12 cellular contexts compared by ENCODE assay signal in genomic region chr7:130143986-130144618, GRCh38.
A peak's percentile ranks its signal among the peaks of the same experiment; 100 is the strongest.
DNase-seq lines count a peak whose midpoint lies in the region; ATAC-seq and TF ChIP-seq lines count a peak whose summit lies in the region.
"Had no signal": no experiment of that assay in that cellular context is flagged by ENCODE, and none has a peak within 500 bp of the region (broad histone marks: within the 10 kb centered on the region; RNA-seq: fewer than 3 reads in every experiment).

No MANE protein-coding gene starts in this region.

- H3K4me2 ChIP-seq in HCT116 (ENCODE audit: low read length), result peak overlapping the region; percentile 64

- RAD21 ChIA-PET in HCT116 (lab: Charles Lee; ENCODE audit: low non-redundant PET in 1 of 2, low total read pairs in 2 of 2, uncharacterized antibody in 2 of 2, unreplicated experiment in 2 of 2), result no interaction called here

- intact Hi-C loops in HCT116 (cut with micrococcal nuclease) (no loop called here), left colon (cut with DNase I, micrococcal nuclease) (no loop called here), posterior vena cava (cut with DNase I) (no loop called here)

- H3K79me2 ChIP-seq in HCT116 (ENCODE audit: insufficient read depth, low read length), result no peaks in the 10 kb centered on the region

- H2AFZ ChIP-seq in HCT116 (ENCODE audit: low read depth, low read length, poor library complexity, severe bottlenecking), result no peak overlapping the region

- TF ChIP-seq POLR2A in HCT116 (IDR thresholded peaks at IDR 0.05; ENCODE audit: borderline replicate concordance, extremely low read depth, insufficient read depth, insufficient read length) (no peak), tibial nerve (IDR thresholded peaks at IDR 0.05) (no peak)

- H3K27me3 ChIP-seq in HCT116 (ENCODE audit: insufficient read depth, low read length) (no peaks in the 10 kb centered on the region), tibial nerve (no peaks in the 10 kb centered on the region)

- H3K36me3 Mint-ChIP-seq in glutamatergic neuron (ENCODE audit: unreplicated experiment), result no peaks in the 10 kb centered on the region

- TF ChIP-seq CTCF in HCT116 (IDR thresholded peaks at IDR 0.05 in 2 of 3, conservative IDR thresholded peaks at IDR 0.05 in 1 of 3; ENCODE audit: borderline replicate concordance in 1 of 3, insufficient read depth in 1 of 3, low read depth in 2 of 3, low read length in 2 of 3) (no peak), tibial nerve (IDR thresholded peaks at IDR 0.05) (no peak), glutamatergic neuron (IDR thresholded peaks at IDR 0.05; ENCODE audit: partially characterized antibody, unreplicated experiment) (no peak)

- H3K36me3 ChIP-seq in HCT116 (ENCODE audit: control insufficient read depth in 1 of 2, insufficient read depth in 2 of 2, low read length in 2 of 2) (no peaks in the 10 kb centered on the region), tibial nerve (peaks cover 0 to 7% (median 0%) of the 10 kb centered on the region in 3 donors)

- H4K20me1 ChIP-seq in HCT116 (ENCODE audit: insufficient read depth), result no peaks in the 10 kb centered on the region

- H3K9me3 ChIP-seq in HCT116 (ENCODE audit: control insufficient read depth in 1 of 2, insufficient read depth in 1 of 2, low read depth in 1 of 2, low read length in 2 of 2) (no peaks in the 10 kb centered on the region), tibial nerve (no peaks in the 10 kb centered on the region)
- H3K9me3 ChIP-seq: left ventricle myocardium inferior had no signal

- TF ChIP-seq EP300 in tibial nerve (IDR thresholded peaks at IDR 0.05), result no peak

- H3K4me3 Mint-ChIP-seq in glutamatergic neuron (ENCODE audit: unreplicated experiment), result no peak overlapping the region

- H3K4me3 ChIP-seq in HCT116 (replicated peaks in 1 of 2; ENCODE audit: low read depth in 1 of 2, low read length in 2 of 2) (no peak overlapping the region; a peak in 2 of 4 replicates), tibial nerve (no peak overlapping the region)
- H3K4me3 ChIP-seq: left ventricle myocardium inferior had no signal

- DNase-seq in HCT116 (ENCODE audit: low read depth, low spot score) (no peak), SW480 (ENCODE audit: low spot score) (peak; percentile 33), left colon (peak; percentile 47 to 70), posterior vena cava (ENCODE audit: low spot score) (peak; percentile 28), cerebellum (ENCODE audit: low spot score) (no peak), tibial nerve (ENCODE audit: low spot score in 2 of 2) (no peak), NCI-H2029 (lab: John Stamatoyannopoulos, UW) (no peak), glutamatergic neuron (no peak)
- DNase-seq: activated naive CD4-positive, alpha-beta T cell; left ventricle myocardium inferior; NCI-H1105; stimulated activated naive CD4-positive, alpha-beta T cell treated with Interleukin-2 at 50 U/mL for 16 hours had no signal

- peak; percentile 33 for ATAC-seq in HCT116
- ATAC-seq in left colon, result peak; percentile 71

- CTCF ChIA-PET in HCT116 (lab: Charles Lee), result no interaction called here

- peaks cover 8% of the 10 kb centered on the region for H3K27me3 Mint-ChIP-seq in glutamatergic neuron (ENCODE audit: unreplicated experiment)

- POLR2A ChIA-PET in HCT116 (lab: Charles Lee), result no interaction called here

- H3K27ac ChIP-seq in HCT116 (ENCODE audit: low read depth, low read length) (peak overlapping the region; percentile 72), tibial nerve (peak overlapping the region in 2 of 4 donors; percentile 1 to 43)
- H3K27ac ChIP-seq: left ventricle myocardium inferior had no signal

- no TSS peak for BruUV-seq in HCT116 (replicated peaks; lab: Mats Ljungman, UMichigan)

- peak overlapping the region; percentile 29 for H3K9ac ChIP-seq in HCT116 (ENCODE audit: low read length)

- peaks cover 18 to 30% of the 10 kb centered on the region in 2 experiments for H3K4me1 ChIP-seq in HCT116 (ENCODE audit: control insufficient read depth in 1 of 2, insufficient read depth in 2 of 2, low read length in 2 of 2)
- H3K4me1 ChIP-seq in tibial nerve, result peaks cover 0 to 30% (median 6%) of the 10 kb centered on the region in 4 donors

- H3K27ac Mint-ChIP-seq in glutamatergic neuron (ENCODE audit: unreplicated experiment), result no peak overlapping the region

- H3K9me3 Mint-ChIP-seq in glutamatergic neuron (ENCODE audit: unreplicated experiment), result no peaks in the 10 kb centered on the region

- no peak for TF ChIP-seq RAD21 in HCT116 (IDR thresholded peaks at IDR 0.05; ENCODE audit: low read depth)

- H3K4me1 Mint-ChIP-seq in glutamatergic neuron (ENCODE audit: low read depth, unreplicated experiment), result peaks cover 20% of the 10 kb centered on the region

- H3K9me2 ChIP-seq in HCT116 (ENCODE audit: insufficient read depth), result no peaks in the 10 kb centered on the region

- WGBS in tibial nerve, 2 donors, result 79 to 81% methylated on average over 8 of the region's 8 CpGs

TF ChIP-seq in HCT116, 20 proteins besides CTCF, POLR2A, EP300 and RAD21:
- TF ChIP-seq CBX3 (IDR thresholded peaks at IDR 0.05; ENCODE audit: low read depth) (no peak), POLR2AphosphoS5 (IDR thresholded peaks at IDR 0.05; ENCODE audit: low read depth, low read length) (no peak), ZNF274 (IDR thresholded peaks at IDR 0.05; ENCODE audit: low read depth, low read length) (no peak), JUND (IDR thresholded peaks at IDR 0.05) (no peak), YY1 (IDR thresholded peaks at IDR 0.05; ENCODE audit: extremely low read depth, insufficient replicate concordance, low read depth, low read length) (no peak), ZFX (IDR thresholded peaks at IDR 0.05) (no peak), TCF7L2 (IDR thresholded peaks at IDR 0.05; ENCODE audit: borderline replicate concordance, extremely low read depth, insufficient read depth, insufficient read length) (no peak), SRF (IDR thresholded peaks at IDR 0.05; ENCODE audit: low read depth) (no peak), EGR1 (IDR thresholded peaks at IDR 0.05; ENCODE audit: low read depth) (no peak), ELF1 (IDR thresholded peaks at IDR 0.05; ENCODE audit: borderline replicate concordance, low read depth) (no peak), SIN3A (IDR thresholded peaks at IDR 0.05; ENCODE audit: low read depth) (no peak), CEBPB (IDR thresholded peaks at IDR 0.05; ENCODE audit: low read depth) (no peak), SP1 (IDR thresholded peaks at IDR 0.05; ENCODE audit: low read depth) (no peak), FOSL1 (IDR thresholded peaks at IDR 0.05; ENCODE audit: low read depth) (no peak), EZH2 (IDR thresholded peaks at IDR 0.05) (no peak), EZH2phosphoT487 (IDR thresholded peaks at IDR 0.05; ENCODE audit: borderline replicate concordance) (no peak)
- TF ChIP-seq, protein P1, sequence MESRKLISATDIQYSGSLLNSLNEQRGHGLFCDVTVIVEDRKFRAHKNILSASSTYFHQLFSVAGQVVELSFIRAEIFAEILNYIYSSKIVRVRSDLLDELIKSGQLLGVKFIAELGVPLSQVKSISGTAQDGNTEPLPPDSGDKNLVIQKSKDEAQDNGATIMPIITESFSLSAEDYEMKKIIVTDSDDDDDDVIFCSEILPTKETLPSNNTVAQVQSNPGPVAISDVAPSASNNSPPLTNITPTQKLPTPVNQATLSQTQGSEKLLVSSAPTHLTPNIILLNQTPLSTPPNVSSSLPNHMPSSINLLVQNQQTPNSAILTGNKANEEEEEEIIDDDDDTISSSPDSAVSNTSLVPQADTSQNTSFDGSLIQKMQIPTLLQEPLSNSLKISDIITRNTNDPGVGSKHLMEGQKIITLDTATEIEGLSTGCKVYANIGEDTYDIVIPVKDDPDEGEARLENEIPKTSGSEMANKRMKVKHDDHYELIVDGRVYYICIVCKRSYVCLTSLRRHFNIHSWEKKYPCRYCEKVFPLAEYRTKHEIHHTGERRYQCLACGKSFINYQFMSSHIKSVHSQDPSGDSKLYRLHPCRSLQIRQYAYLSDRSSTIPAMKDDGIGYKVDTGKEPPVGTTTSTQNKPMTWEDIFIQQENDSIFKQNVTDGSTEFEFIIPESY (IDR thresholded peaks at IDR 0.05; ENCODE audit: extremely low read depth, insufficient replicate concordance, low read length), result no peak
- TF ChIP-seq, protein P2, sequence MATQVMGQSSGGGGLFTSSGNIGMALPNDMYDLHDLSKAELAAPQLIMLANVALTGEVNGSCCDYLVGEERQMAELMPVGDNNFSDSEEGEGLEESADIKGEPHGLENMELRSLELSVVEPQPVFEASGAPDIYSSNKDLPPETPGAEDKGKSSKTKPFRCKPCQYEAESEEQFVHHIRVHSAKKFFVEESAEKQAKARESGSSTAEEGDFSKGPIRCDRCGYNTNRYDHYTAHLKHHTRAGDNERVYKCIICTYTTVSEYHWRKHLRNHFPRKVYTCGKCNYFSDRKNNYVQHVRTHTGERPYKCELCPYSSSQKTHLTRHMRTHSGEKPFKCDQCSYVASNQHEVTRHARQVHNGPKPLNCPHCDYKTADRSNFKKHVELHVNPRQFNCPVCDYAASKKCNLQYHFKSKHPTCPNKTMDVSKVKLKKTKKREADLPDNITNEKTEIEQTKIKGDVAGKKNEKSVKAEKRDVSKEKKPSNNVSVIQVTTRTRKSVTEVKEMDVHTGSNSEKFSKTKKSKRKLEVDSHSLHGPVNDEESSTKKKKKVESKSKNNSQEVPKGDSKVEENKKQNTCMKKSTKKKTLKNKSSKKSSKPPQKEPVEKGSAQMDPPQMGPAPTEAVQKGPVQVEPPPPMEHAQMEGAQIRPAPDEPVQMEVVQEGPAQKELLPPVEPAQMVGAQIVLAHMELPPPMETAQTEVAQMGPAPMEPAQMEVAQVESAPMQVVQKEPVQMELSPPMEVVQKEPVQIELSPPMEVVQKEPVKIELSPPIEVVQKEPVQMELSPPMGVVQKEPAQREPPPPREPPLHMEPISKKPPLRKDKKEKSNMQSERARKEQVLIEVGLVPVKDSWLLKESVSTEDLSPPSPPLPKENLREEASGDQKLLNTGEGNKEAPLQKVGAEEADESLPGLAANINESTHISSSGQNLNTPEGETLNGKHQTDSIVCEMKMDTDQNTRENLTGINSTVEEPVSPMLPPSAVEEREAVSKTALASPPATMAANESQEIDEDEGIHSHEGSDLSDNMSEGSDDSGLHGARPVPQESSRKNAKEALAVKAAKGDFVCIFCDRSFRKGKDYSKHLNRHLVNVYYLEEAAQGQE (IDR thresholded peaks at IDR 0.05; ENCODE audit: low read depth), result no peak
- TF ChIP-seq, protein P3, sequence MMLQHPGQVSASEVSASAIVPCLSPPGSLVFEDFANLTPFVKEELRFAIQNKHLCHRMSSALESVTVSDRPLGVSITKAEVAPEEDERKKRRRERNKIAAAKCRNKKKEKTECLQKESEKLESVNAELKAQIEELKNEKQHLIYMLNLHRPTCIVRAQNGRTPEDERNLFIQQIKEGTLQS (IDR thresholded peaks at IDR 0.05), result no peak
- TF ChIP-seq, protein P4, sequence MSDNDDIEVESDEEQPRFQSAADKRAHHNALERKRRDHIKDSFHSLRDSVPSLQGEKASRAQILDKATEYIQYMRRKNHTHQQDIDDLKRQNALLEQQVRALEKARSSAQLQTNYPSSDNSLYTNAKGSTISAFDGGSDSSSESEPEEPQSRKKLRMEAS (IDR thresholded peaks at IDR 0.05), result no peak

Comparison
In these comparisons a context has a peak if more than half of its experiments do, and no peak if none do; other contexts are left out.
1. DNase-seq: peak in SW480 (single experiment), left colon (2 of 2) and posterior vena cava (single experiment); none in HCT116 (single experiment), cerebellum (single experiment), tibial nerve (0 of 2), NCI-H2029 (single experiment) and glutamatergic neuron (single experiment).